ENCODE assay signal across 17 cellular contexts in genomic region chr12:62761658-62762057, GRCh38.
DNase-seq lines count a peak whose midpoint lies in the region; ATAC-seq, FAIRE-seq and TF ChIP-seq lines count a peak whose summit lies in the region.
"Had no signal": no experiment of that assay in that cellular context is flagged by ENCODE, and none has a peak within 500 bp of the region (broad histone marks: within the 10 kb centered on the region; RNA-seq: fewer than 3 reads in every experiment).

No MANE protein-coding gene starts in this region.

- no peak overlapping the region for H3K4me3 Mint-ChIP-seq in chondrocyte (ENCODE audit: unreplicated experiment)
- H3K4me3 Mint-ChIP-seq: activated CD8-positive, alpha-beta T cell treated with anti-CD3 and anti-CD28 coated beads for 36 hours had no signal

- CTCF ChIA-PET in IMR-90 (lab: Yijun Ruan, JAX) (no interaction called here), RWPE1 (lab: Yijun Ruan, JAX) (no interaction called here)

- H4K8ac ChIP-seq in IMR-90 (ENCODE audit: low read depth in 2 of 2, low read length in 2 of 2), result no peak overlapping the region

- DNase-seq in IMR-90 (no peak), colonic mucosa (no peak), kidney (no peak), chondrocyte (ENCODE audit: low spot score) (no peak), EL (no peak), RWPE1 (ENCODE audit: low spot score) (no peak)
- DNase-seq: activated CD8-positive, alpha-beta T cell treated with anti-CD3 and anti-CD28 coated beads for 36 hours; DMS79; left colon; MG63; NCI-H2029; NCI-H748 treated with DMSO at 0.1 percent for 48 hours; stimulated activated CD4-positive, alpha-beta T cell treated with anti-CD3 and anti-CD28 coated beads, Interleukin-15, amount 100 ng/mL, for 24 hours; WERI-Rb-1 had no signal

- peaks cover 3% of the 10 kb centered on the region; the same call in 1 of the 2 replicates for H4K20me1 ChIP-seq in IMR-90 (ENCODE audit: insufficient read depth, low read length)

- H3K4me2 ChIP-seq in IMR-90 (ENCODE audit: low read depth, low read length), result no peak overlapping the region

- H2BK120ac ChIP-seq in IMR-90 (ENCODE audit: low read depth, low read length), result no peak overlapping the region

- H3K14ac ChIP-seq in IMR-90 (replicated peaks; ENCODE audit: low read depth, low read length), result no peak overlapping the region; the same call in 1 of the 2 replicates

- FAIRE-seq in kidney (lab: Jason Lieb, UNC), result no peak
- FAIRE-seq: endothelial cell of umbilical vein had no signal

- in situ Hi-C loops in IMR-90 (cut with MboI; ENCODE audit: low sequenced_read_pairs), result no loop called here

- H3K27ac ChIP-seq in IMR-90 (ENCODE audit: insufficient read depth, low read length) (no peak overlapping the region), colonic mucosa (peak overlapping the region; percentile 56), kidney (ENCODE audit: low read depth in 2 of 2, low read length in 2 of 2) (peak overlapping the region; percentile 12 to 78), subcutaneous abdominal adipose tissue (ENCODE audit: low read depth, low read length) (peak overlapping the region; percentile 21), RWPE1 (no peak overlapping the region)
- H3K27ac ChIP-seq: WERI-Rb-1 had no signal

- no peak overlapping the region; the same call in 1 of the 2 replicates for H3K4ac ChIP-seq in IMR-90 (ENCODE audit: low read depth, low read length)

- H2BK15ac ChIP-seq in IMR-90 (ENCODE audit: low read depth, low read length), result no peak overlapping the region

- no peak overlapping the region for H2AFZ ChIP-seq in IMR-90 (replicated peaks; ENCODE audit: low read length, poor library complexity)

- no peak overlapping the region for H3K27ac Mint-ChIP-seq in chondrocyte (ENCODE audit: unreplicated experiment)
- H3K27ac Mint-ChIP-seq: activated CD8-positive, alpha-beta T cell treated with anti-CD3 and anti-CD28 coated beads for 36 hours had no signal

- no peak overlapping the region for H3K18ac ChIP-seq in IMR-90 (ENCODE audit: low read depth, low read length)

- H3K23ac ChIP-seq in IMR-90 (ENCODE audit: low read depth, low read length), result no peak overlapping the region

- H2AK9ac ChIP-seq in IMR-90 (replicated peaks; ENCODE audit: low read depth, low read length, poor library complexity), result no peak overlapping the region

- H3K36me3 ChIP-seq in IMR-90 (ENCODE audit: control insufficient read depth, insufficient read depth, low read length) (no peaks in the 10 kb centered on the region), colonic mucosa (no peaks in the 10 kb centered on the region), kidney (ENCODE audit: control insufficient read depth in 1 of 2, insufficient read depth in 2 of 2, low read length in 2 of 2) (no peaks in the 10 kb centered on the region), subcutaneous abdominal adipose tissue (ENCODE audit: control insufficient read depth in 5 of 5, insufficient read depth in 5 of 5, low read length in 5 of 5) (peaks cover 0 to 2% (median 0%) of the 10 kb centered on the region in 5 donors)
- H3K36me3 ChIP-seq: MG63, WERI-Rb-1 had no signal

- H3K36me3 Mint-ChIP-seq in chondrocyte (ENCODE audit: low read depth), result peaks cover 10% of the 10 kb centered on the region

- no peak overlapping the region for H2BK5ac ChIP-seq in IMR-90 (ENCODE audit: low read depth, low read length, poor library complexity, severe bottlenecking)

- peaks cover 34% of the 10 kb centered on the region for H3K4me1 Mint-ChIP-seq in chondrocyte (ENCODE audit: low read depth)

- H3K4me1 ChIP-seq in IMR-90 (ENCODE audit: control insufficient read depth, insufficient read depth, low read length), result peaks cover 8% of the 10 kb centered on the region
- H3K4me1 ChIP-seq in colonic mucosa, result no peaks in the 10 kb centered on the region
- H3K4me1 ChIP-seq in kidney (ENCODE audit: control insufficient read depth in 1 of 2, insufficient read depth in 1 of 2, low read depth in 1 of 2, low read length in 2 of 2), result peaks cover 9 to 37% of the 10 kb centered on the region in 2 donors
- H3K4me1 ChIP-seq in subcutaneous abdominal adipose tissue (ENCODE audit: control insufficient read depth in 5 of 5, insufficient read depth in 5 of 5, low read length in 5 of 5), result peaks cover 7 to 32% (median 29%) of the 10 kb centered on the region in 5 donors

- no peak overlapping the region for H2AK5ac ChIP-seq in IMR-90 (ENCODE audit: low read depth, low read length)

- dilution Hi-C loops in IMR-90 (cut with HindIII; ENCODE audit: low sequenced_read_pairs, unreplicated experiment), result no loop called here

- no peaks in the 10 kb centered on the region for H3K79me1 ChIP-seq in IMR-90 (ENCODE audit: low read depth in 1 of 2, low read length in 2 of 2)

- H3K56ac ChIP-seq in IMR-90 (ENCODE audit: extremely low read depth, insufficient read depth, low read length), result no peak overlapping the region

- no peak for TF ChIP-seq POLR2A in IMR-90 (IDR thresholded peaks at IDR 0.05; ENCODE audit: low read depth, low read length)

- H3K9ac ChIP-seq in IMR-90 (ENCODE audit: low read depth, low read length) (no peak overlapping the region), colonic mucosa (ENCODE audit: low read depth in 2 of 2, low read length in 2 of 2) (no peak overlapping the region), kidney (ENCODE audit: low read length in 2 of 2) (peak overlapping the region in 1 of 2 donors; percentile 22), subcutaneous abdominal adipose tissue (ENCODE audit: low read length in 5 of 5) (no peak overlapping the region)

- TF ChIP-seq CTCF in IMR-90 (conservative IDR thresholded peaks at IDR 0.05; ENCODE audit: low read depth, low read length) (no peak), colonic mucosa (IDR thresholded peaks at IDR 0.05) (no peak), kidney (IDR thresholded peaks at IDR 0.05; ENCODE audit: borderline replicate concordance, extremely low read depth, insufficient read depth) (no peak), chondrocyte (IDR thresholded peaks at IDR 0.05) (no peak), RWPE1 (conservative IDR thresholded peaks at IDR 0.05; ENCODE audit: low read depth) (no peak)

- no peak overlapping the region for H4K91ac ChIP-seq in IMR-90 (ENCODE audit: insufficient read depth, low read depth, low read length)

- intact Hi-C loops in IMR-90 (cut with micrococcal nuclease) (loop anchor here (5.0 kb wide), 1 partner anchor 129 kb away; no protein-coding TSS in a partner anchor), colonic mucosa (cut with DNase I) (no loop called here), kidney (cut with DNase I) (no loop called here)

- no peak overlapping the region for H3K4me3 ChIP-seq in IMR-90 (ENCODE audit: insufficient read depth, low read depth, low read length)
- H3K4me3 ChIP-seq in colonic mucosa, result no peak overlapping the region
- no peak overlapping the region for H3K4me3 ChIP-seq in kidney (ENCODE audit: low read length in 2 of 2)
- H3K4me3 ChIP-seq in subcutaneous abdominal adipose tissue (ENCODE audit: low read depth in 1 of 5, low read length in 5 of 5), result no peak overlapping the region
- H3K4me3 ChIP-seq: MG63 had no signal

- ATAC-seq in IMR-90 (ENCODE audit: low read depth), result no peak
- ATAC-seq: activated CD8-positive, alpha-beta T cell treated with anti-CD3 and anti-CD28 coated beads for 36 hours; Panc1 had no signal

- H3K9me3 Mint-ChIP-seq in chondrocyte (ENCODE audit: low read depth), result no peaks in the 10 kb centered on the region
- H3K9me3 Mint-ChIP-seq: activated CD8-positive, alpha-beta T cell treated with anti-CD3 and anti-CD28 coated beads for 36 hours had no signal

- BruUV-seq in IMR-90 (replicated peaks; lab: Mats Ljungman, UMichigan), result no TSS peak

- no peak for TF ChIP-seq RAD21 in IMR-90 (IDR thresholded peaks at IDR 0.05; ENCODE audit: low read length)

- POLR2A ChIA-PET in IMR-90 (lab: Charles Lee; ENCODE audit: unreplicated experiment) (no interaction called here), RWPE1 (lab: Yijun Ruan, JAX; ENCODE audit: low non-redundant PET) (no interaction called here)

- H3K27me3 ChIP-seq in IMR-90 (ENCODE audit: control insufficient read depth, insufficient read depth, low read length) (peaks cover 44% of the 10 kb centered on the region), colonic mucosa (no peaks in the 10 kb centered on the region), subcutaneous abdominal adipose tissue (ENCODE audit: control insufficient read depth in 5 of 5, insufficient read depth in 4 of 5, low read length in 5 of 5) (no peaks in the 10 kb centered on the region)
- H3K27me3 ChIP-seq: MG63 had no signal

- WGBS in IMR-90 (ENCODE audit: extremely low coverage in 2 of 2, insufficient read length in 1 of 2), 2 experiments, result 93% methylated on average over 2 of the region's 5 CpGs; no CpG with 5 or more reads in 1 of the 2 experiments

- H4K5ac ChIP-seq in IMR-90 (ENCODE audit: low read depth, low read length), result no peak overlapping the region

- no peaks in the 10 kb centered on the region for H3K9me3 ChIP-seq in IMR-90 (ENCODE audit: control insufficient read depth, insufficient read depth, low read length)
- H3K9me3 ChIP-seq in colonic mucosa, result no peaks in the 10 kb centered on the region
- H3K9me3 ChIP-seq in kidney (ENCODE audit: control insufficient read depth in 1 of 2, low read length in 2 of 2), result no peaks in the 10 kb centered on the region
- no peaks in the 10 kb centered on the region for H3K9me3 ChIP-seq in subcutaneous abdominal adipose tissue (ENCODE audit: control insufficient read depth in 5 of 5, low read length in 5 of 5)
- H3K9me3 ChIP-seq: MG63 had no signal

- peaks cover 7% of the 10 kb centered on the region for H3K9me1 ChIP-seq in IMR-90 (ENCODE audit: insufficient read depth, low read length)

- no peaks in the 10 kb centered on the region for H3K27me3 Mint-ChIP-seq in chondrocyte (ENCODE audit: low read depth)

- H2BK20ac ChIP-seq in IMR-90 (ENCODE audit: low read depth, low read length), result 0 out of 2 replicates have a peak overlapping the region, but pooled peaks have one; percentile 44

TF ChIP-seq in IMR-90, 13 proteins besides CTCF, POLR2A, EP300 and RAD21 (continues in another document):
- no peak for TF ChIP-seq SMC3 (IDR thresholded peaks at IDR 0.05; ENCODE audit: low read depth, low read length)
- no peak for TF ChIP-seq MAZ (IDR thresholded peaks at IDR 0.05; ENCODE audit: borderline replicate concordance, low read depth, low read length)
- TF ChIP-seq FOS (IDR thresholded peaks at IDR 0.05; ENCODE audit: low read depth, low read length), result no peak
- TF ChIP-seq, protein P1, sequence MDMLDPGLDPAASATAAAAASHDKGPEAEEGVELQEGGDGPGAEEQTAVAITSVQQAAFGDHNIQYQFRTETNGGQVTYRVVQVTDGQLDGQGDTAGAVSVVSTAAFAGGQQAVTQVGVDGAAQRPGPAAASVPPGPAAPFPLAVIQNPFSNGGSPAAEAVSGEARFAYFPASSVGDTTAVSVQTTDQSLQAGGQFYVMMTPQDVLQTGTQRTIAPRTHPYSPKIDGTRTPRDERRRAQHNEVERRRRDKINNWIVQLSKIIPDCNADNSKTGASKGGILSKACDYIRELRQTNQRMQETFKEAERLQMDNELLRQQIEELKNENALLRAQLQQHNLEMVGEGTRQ (IDR thresholded peaks at IDR 0.05; ENCODE audit: low read depth, low read length), result no peak
- TF ChIP-seq CEBPB (IDR thresholded peaks at IDR 0.05; ENCODE audit: low read depth, low read length), result no peak

Comparison
In these comparisons a context has a peak if more than half of its experiments do, and no peak if none do; other contexts are left out.
1. H3K27ac ChIP-seq: peak in colonic mucosa (single experiment), kidney (2 of 2) and subcutaneous abdominal adipose tissue (single experiment); none in IMR-90 (single experiment) and RWPE1 (single experiment).